17 cellular contexts compared by ENCODE assay signal in genomic region chr20:15612746-15613145, GRCh38.
"Had no signal": no experiment of that assay in that cellular context is flagged by ENCODE, and none has a peak within 500 bp of the region (broad histone marks: within the 10 kb centered on the region; RNA-seq: fewer than 3 reads in every experiment).

No MANE protein-coding gene starts in this region.

- H3K27me3 ChIP-seq: colonic mucosa, ovary, testis, tibial nerve had no signal

- H3K4me1 ChIP-seq: colonic mucosa, foreskin keratinocyte, testis had no signal

- H3K4me3 ChIP-seq: colonic mucosa, lower lobe of right lung, ovary, testis, tibial nerve had no signal

- DNase-seq: caudate nucleus; colonic mucosa; dermis blood vessel endothelial cell; erythroblast; foreskin keratinocyte; islet precursor cell; lower lobe of right lung; midbrain; nucleus accumbens; ovary; stimulated activated CD4-positive, alpha-beta T cell treated with anti-CD3 and anti-CD28 coated beads, Interleukin-2, amount 100 ng/mL, for 24 hours; stimulated activated CD4-positive, alpha-beta T cell treated with anti-CD3 and anti-CD28 coated beads, Interleukin-4, amount 100 ng/mL, for 4 hours; stimulated activated naive B cell treated with anti-CD40 and anti-IgM and Interleukin-4, amounts not matched to agents 10 μg/mL and 1 μg/mL and 100 μg/mL, for 72 hours; stimulated activated naive CD8-positive, alpha-beta T cell treated with anti-CD3 and anti-CD28 coated beads, Interleukin-15, amount 100 ng/mL, for 72 hours had no signal

- H3K36me3 ChIP-seq: colonic mucosa, lower lobe of right lung, ovary, tibial nerve had no signal

- H3K27ac ChIP-seq: colonic mucosa, foreskin keratinocyte, lower lobe of right lung, ovary, testis had no signal

- ATAC-seq: foreskin keratinocyte; sciatic nerve; stimulated activated naive B cell treated with anti-CD40 and anti-IgM and Interleukin-4, amounts not matched to agents 10 μg/mL and 1 μg/mL and 100 μg/mL, for 72 hours; stimulated activated naive CD8-positive, alpha-beta T cell treated with anti-CD3 and anti-CD28 coated beads, Interleukin-15, amount 100 ng/mL, for 72 hours had no signal

- H3K9me3 ChIP-seq: colonic mucosa, lower lobe of right lung, ovary, testis, tibial nerve had no signal
